Comparison of ENCODE assay signal across 15 cellular contexts in genomic region chr11:57432017-57432590, GRCh38. TPM values are rescaled to one million over a fixed set of nuclear protein-coding genes. Genes with fewer than 3 reads are reported as not detected.
DNase-seq lines count a peak whose midpoint lies in the region; ATAC-seq, FAIRE-seq and TF ChIP-seq lines count a peak whose summit lies in the region.
"Had no signal": no experiment of that assay in that cellular context is flagged by ENCODE, and none has a peak within 500 bp of the region (broad histone marks: within the 10 kb centered on the region; RNA-seq: fewer than 3 reads in every experiment).

No MANE protein-coding gene starts in this region.

- no peak for TF ChIP-seq RAD21 in HepG2 (CRISPR knock-in tag; IDR thresholded peaks at IDR 0.05)

- FAIRE-seq in HepG2 (lab: Jason Lieb, UNC): no peak

- no peaks in the 10 kb centered on the region for H3K36me3 ChIP-seq in left ventricle myocardium inferior
- no peaks in the 10 kb centered on the region for H3K36me3 ChIP-seq in HepG2 (replicated peaks in 1 of 2; ENCODE audit: control insufficient read depth in 1 of 2, insufficient read depth in 2 of 2, low read length in 2 of 2)
- H3K36me3 ChIP-seq in upper lobe of right lung: no peaks in the 10 kb centered on the region
- no peaks in the 10 kb centered on the region for H3K36me3 ChIP-seq in body of pancreas (replicated peaks in 1 of 2; ENCODE audit: insufficient read depth in 1 of 2, low read depth in 2 of 2)
- H3K36me3 ChIP-seq: ascending aorta, MG63, transverse colon had no signal

- ATAC-seq in HepG2: no peak
- peak; percentile 40 for ATAC-seq in upper lobe of right lung
- no peak for ATAC-seq in GM19467 (IDR thresholded peaks at IDR 0.05; ENCODE audit: unreplicated experiment)
- no peak for ATAC-seq in body of pancreas

- H3K79me2 ChIP-seq in HepG2 (ENCODE audit: insufficient read depth, low read length): no peaks in the 10 kb centered on the region
- H3K79me2 ChIP-seq: parathyroid adenoma had no signal

- H3K27ac ChIP-seq in left ventricle myocardium inferior (replicated peaks) (no peak overlapping the region), RWPE1 (0 out of 2 replicates have a peak overlapping the region, but pooled peaks have one; percentile 17), HepG2 (ENCODE audit: extremely low read length, insufficient read depth, low read length) (no peak overlapping the region), upper lobe of right lung (peak overlapping the region; percentile 61), body of pancreas (peak overlapping the region in 1 of 4 donors; percentile 33)
- H3K27ac ChIP-seq: ascending aorta, parathyroid adenoma had no signal

- CTCF ChIA-PET in RWPE1 (lab: Yijun Ruan, JAX) (interaction anchor here (0.6 kb wide), 1 partner anchor 158 kb away, joined by 7 read pairs; no protein-coding TSS in a partner anchor), HepG2 (lab: Yijun Ruan, JAX; ENCODE audit: low intra/inter-chr PET ratio, low total read pairs) (no interaction called here)

- no peaks in the 10 kb centered on the region for H3K27me3 ChIP-seq in left ventricle myocardium inferior (ENCODE audit: low read depth)
- H3K27me3 ChIP-seq in HepG2 (ENCODE audit: control insufficient read depth in 1 of 2, insufficient read depth in 2 of 2, low read length in 2 of 2): peaks cover 0 to 2% of the 10 kb centered on the region in 2 experiments; a peak in 1 of 5 replicates
- no peaks in the 10 kb centered on the region for H3K27me3 ChIP-seq in upper lobe of right lung
- H3K27me3 ChIP-seq in body of pancreas: no peaks in the 10 kb centered on the region
- H3K27me3 ChIP-seq: ascending aorta, MG63, transverse colon had no signal

- H4K20me1 ChIP-seq in HepG2 (ENCODE audit: insufficient read depth, low read length): no peaks in the 10 kb centered on the region

- in situ Hi-C loops in HepG2 (cut with HindIII; ENCODE audit: extremely low pct_ligation_motif_present, low pct_unique_long_range_greater_than_20kb): no loop called here

- H3K4me3 ChIP-seq in left ventricle myocardium inferior: no peak overlapping the region
- no peak overlapping the region for H3K4me3 ChIP-seq in HepG2 (replicated peaks in 1 of 3; ENCODE audit: insufficient read depth in 1 of 3, low read depth in 2 of 3, low read length in 3 of 3)
- no peak overlapping the region for H3K4me3 ChIP-seq in upper lobe of right lung
- no peak overlapping the region for H3K4me3 ChIP-seq in body of pancreas
- H3K4me3 ChIP-seq: ascending aorta, MG63, transverse colon had no signal

- intact Hi-C loops in cardiac septum (cut with DNase I) (no loop called here), left ventricle myocardium inferior (cut with micrococcal nuclease) (no loop called here), HepG2 (cut with micrococcal nuclease; ENCODE audit: unreplicated experiment) (no loop called here), upper lobe of right lung (cut with DNase I) (no loop called here), body of pancreas (cut with DNase I) (no loop called here)

- BruUV-seq in HepG2 (replicated peaks; lab: Mats Ljungman, UMichigan): no TSS peak

- WGBS in HepG2 (ENCODE audit: low lambda C conversion rate): 32% methylated on average over 6 of the region's 7 CpGs
- WGBS in body of pancreas, 2 donors: 62 to 69% methylated on average over 5 to 7 of the region's 7 CpGs

- H3K4me2 ChIP-seq in HepG2 (ENCODE audit: low read depth, low read length): peak overlapping the region; percentile 32; the same call in 1 of the 2 replicates

- no peak for TF ChIP-seq EP300 in HepG2 (IDR thresholded peaks at IDR 0.05; ENCODE audit: low read depth in 2 of 2, low read length in 2 of 2)
- TF ChIP-seq EP300 in HepG2 (CRISPR knock-in tag; IDR thresholded peaks at IDR 0.05; ENCODE audit: borderline replicate concordance): no peak

- DNase-seq in cardiac septum (ENCODE audit: low spot score) (peak; percentile 46), left ventricle myocardium inferior (no peak), RWPE1 (ENCODE audit: low spot score) (no peak), HepG2 (ENCODE audit: low spot score) (no peak), upper lobe of right lung (no peak), NCI-H345 (lab: John Stamatoyannopoulos, UW) (no peak), body of pancreas (no peak)
- DNase-seq: DMS153, mesendoderm, SW 1271, transverse colon had no signal

- no peak overlapping the region for H2AFZ ChIP-seq in HepG2 (ENCODE audit: low read length)
- H2AFZ ChIP-seq: parathyroid adenoma had no signal

- POLR2A ChIA-PET in RWPE1 (lab: Yijun Ruan, JAX; ENCODE audit: low non-redundant PET) (no interaction called here), HepG2 (lab: Yijun Ruan, JAX) (no interaction called here)

- TF ChIP-seq POLR2A in HepG2 (IDR thresholded peaks at IDR 0.05; ENCODE audit: insufficient read depth in 1 of 2, low read depth in 2 of 2, low read length in 2 of 2) (no peak), body of pancreas (IDR thresholded peaks at IDR 0.05) (no peak)

- TF ChIP-seq CTCF in left ventricle myocardium inferior (IDR thresholded peaks at IDR 0.05; ENCODE audit: borderline replicate concordance) (no peak), RWPE1 (conservative IDR thresholded peaks at IDR 0.05; ENCODE audit: low read depth) (no peak), HepG2 (CRISPR knock-in tag; IDR thresholded peaks at IDR 0.05) (no peak), upper lobe of right lung (IDR thresholded peaks at IDR 0.05) (no peak), body of pancreas (IDR thresholded peaks at IDR 0.05) (no peak)

- peaks cover 34% of the 10 kb centered on the region for H3K4me1 ChIP-seq in left ventricle myocardium inferior
- H3K4me1 ChIP-seq in HepG2 (ENCODE audit: insufficient read depth, low read length): peaks cover 65% of the 10 kb centered on the region
- H3K4me1 ChIP-seq in upper lobe of right lung: peaks cover 40% of the 10 kb centered on the region
- H3K4me1 ChIP-seq in body of pancreas: peaks cover 33% of the 10 kb centered on the region
- H3K4me1 ChIP-seq: parathyroid adenoma had no signal

- no peak overlapping the region for H3K9ac ChIP-seq in HepG2 (ENCODE audit: insufficient read depth, low read depth, low read length)
- H3K9ac ChIP-seq: parathyroid adenoma had no signal

- H3K9me3 ChIP-seq in left ventricle myocardium inferior (replicated peaks) (no peaks in the 10 kb centered on the region), HepG2 (ENCODE audit: low read length) (no peaks in the 10 kb centered on the region), upper lobe of right lung (no peaks in the 10 kb centered on the region), body of pancreas (no peaks in the 10 kb centered on the region)
- H3K9me3 ChIP-seq: ascending aorta, MG63, transverse colon had no signal

RNA-seq across cellular contexts. Expression of gene SLC43A3, which starts 5.2 kb away (rescaled TPM):
- total RNA-seq in cardiac septum (26.7 TPM), left ventricle myocardium inferior (21.0 TPM), HepG2 (2016; rRNA removed; fragmentation: Illumina TruSeq; extraction: Trizol) (not detected in 2 replicates), upper lobe of right lung (117 TPM), body of pancreas (10 to 100 TPM; 23.1 to 30.0 TPM)
- total RNA-seq in HepG2 (2016; cell fraction: cytosol; rRNA removed; fragmentation: Illumina TruSeq; extraction: Trizol; ENCODE audit: low read depth): not detected in 2 replicates
- total RNA-seq in HepG2 (2016; cell fraction: insoluble cytoplasmic fraction; rRNA removed; fragmentation: Illumina TruSeq; extraction: Trizol): not detected in 2 replicates
- not detected in 2 replicates for total RNA-seq in HepG2 (2016; cell fraction: membrane; rRNA removed; fragmentation: Illumina TruSeq; extraction: Trizol)
- 0.31 TPM in 1 of 2 replicates, not detected in the other for total RNA-seq in HepG2 (2016; cell fraction: nucleus; rRNA removed; fragmentation: Illumina TruSeq; extraction: Trizol)
- 2.6 and 4.2 TPM in 2 replicates for polyA plus RNA-seq in HepG2 (2011; rRNA removed)
- 1.4 and 3.7 TPM in 2 replicates for polyA plus RNA-seq in HepG2 (2011; cell fraction: cytosol; rRNA removed)
- polyA plus RNA-seq in HepG2 (2011; cell fraction: nucleus; rRNA removed): 3.4 and 4.2 TPM in 2 replicates
- 1.4 and 2.2 TPM in 2 replicates for polyA plus RNA-seq in HepG2 (2012)
- polyA plus RNA-seq in HepG2 (2016; cell fraction: cytosol; fragmentation: Illumina TruSeq; extraction: Trizol; ENCODE audit: low read depth): not detected in 2 replicates
- polyA plus RNA-seq in HepG2 (2016; cell fraction: insoluble cytoplasmic fraction; fragmentation: Illumina TruSeq; extraction: Trizol; ENCODE audit: low read depth): not detected in 2 replicates
- polyA plus RNA-seq in HepG2 (2016; cell fraction: membrane; fragmentation: Illumina TruSeq; extraction: Trizol; ENCODE audit: low read depth): not detected in 2 replicates
- not detected in 2 replicates for polyA plus RNA-seq in HepG2 (2016; cell fraction: nucleus; fragmentation: Illumina TruSeq; extraction: Trizol; ENCODE audit: insufficient read depth, low read depth)
- 1.7 and 3.0 TPM in 2 replicates for polyA minus RNA-seq in HepG2 (2011; rRNA and poly(A)+ RNA removed; ENCODE audit: low replicate concordance)
- polyA minus RNA-seq in HepG2 (2011; cell fraction: cytosol; rRNA and poly(A)+ RNA removed): 2.6 TPM in 1 of 2 replicates, not detected in the other
- polyA minus RNA-seq in HepG2 (2011; cell fraction: nucleus; rRNA and poly(A)+ RNA removed): 1.4 and 2.9 TPM in 2 replicates

RNA-seq across cellular contexts. Expression of gene RTN4RL2, which starts 28.2 kb away (rescaled TPM):
- 0.73 TPM for total RNA-seq in cardiac septum
- 1.3 TPM for total RNA-seq in left ventricle myocardium inferior
- 0.45 and 1.3 TPM in 2 replicates for total RNA-seq in HepG2 (2016; rRNA removed; fragmentation: Illumina TruSeq; extraction: Trizol)
- total RNA-seq in HepG2 (2016; cell fraction: cytosol; rRNA removed; fragmentation: Illumina TruSeq; extraction: Trizol; ENCODE audit: low read depth): 0.71 and 0.79 TPM in 2 replicates
- 0.42 and 0.91 TPM in 2 replicates for total RNA-seq in HepG2 (2016; cell fraction: insoluble cytoplasmic fraction; rRNA removed; fragmentation: Illumina TruSeq; extraction: Trizol)
- 1.1 and 1.2 TPM in 2 replicates for total RNA-seq in HepG2 (2016; cell fraction: membrane; rRNA removed; fragmentation: Illumina TruSeq; extraction: Trizol)
- total RNA-seq in HepG2 (2016; cell fraction: nucleus; rRNA removed; fragmentation: Illumina TruSeq; extraction: Trizol): 1.8 and 2.1 TPM in 2 replicates
- polyA plus RNA-seq in HepG2 (2011; rRNA removed): 4.3 and 8.4 TPM in 2 replicates
- 3.6 and 3.9 TPM in 2 replicates for polyA plus RNA-seq in HepG2 (2011; cell fraction: cytosol; rRNA removed)
- 10.4 and 14.9 TPM in 2 replicates for polyA plus RNA-seq in HepG2 (2011; cell fraction: nucleus; rRNA removed)
- polyA plus RNA-seq in HepG2 (2012): 14.7 and 15.9 TPM in 2 replicates
- polyA plus RNA-seq in HepG2 (2016; cell fraction: cytosol; fragmentation: Illumina TruSeq; extraction: Trizol; ENCODE audit: low read depth): 1.8 and 2.1 TPM in 2 replicates
- 1.9 and 2.5 TPM in 2 replicates for polyA plus RNA-seq in HepG2 (2016; cell fraction: insoluble cytoplasmic fraction; fragmentation: Illumina TruSeq; extraction: Trizol; ENCODE audit: low read depth)
- 2.8 and 3.5 TPM in 2 replicates for polyA plus RNA-seq in HepG2 (2016; cell fraction: membrane; fragmentation: Illumina TruSeq; extraction: Trizol; ENCODE audit: low read depth)
- polyA plus RNA-seq in HepG2 (2016; cell fraction: nucleus; fragmentation: Illumina TruSeq; extraction: Trizol; ENCODE audit: insufficient read depth, low read depth): 5.0 and 7.0 TPM in 2 replicates
- polyA minus RNA-seq in HepG2 (2011; rRNA and poly(A)+ RNA removed; ENCODE audit: low replicate concordance): 0.72 and 4.8 TPM in 2 replicates
- 4.1 and 11.0 TPM in 2 replicates for polyA minus RNA-seq in HepG2 (2011; cell fraction: cytosol; rRNA and poly(A)+ RNA removed)
- 2.3 and 3.7 TPM in 2 replicates for polyA minus RNA-seq in HepG2 (2011; cell fraction: nucleus; rRNA and poly(A)+ RNA removed)
- total RNA-seq in upper lobe of right lung: 3.2 TPM
- total RNA-seq in body of pancreas: 1 to 10 TPM in 1 of 2 donors, under 1 TPM in 1; 0.99 to 3.4 TPM

RNA-seq across cellular contexts. Expression of gene PRG2, which starts 41.7 kb away (rescaled TPM):
- total RNA-seq in cardiac septum (not detected), left ventricle myocardium inferior (not detected), HepG2 (2016; rRNA removed; fragmentation: Illumina TruSeq; extraction: Trizol) (not detected in 2 replicates), upper lobe of right lung (not detected), body of pancreas (not detected)
- total RNA-seq in HepG2 (2016; cell fraction: cytosol; rRNA removed; fragmentation: Illumina TruSeq; extraction: Trizol; ENCODE audit: low read depth): not detected in 2 replicates
- not detected in 2 replicates for total RNA-seq in HepG2 (2016; cell fraction: insoluble cytoplasmic fraction; rRNA removed; fragmentation: Illumina TruSeq; extraction: Trizol)
- total RNA-seq in HepG2 (2016; cell fraction: membrane; rRNA removed; fragmentation: Illumina TruSeq; extraction: Trizol): not detected in 2 replicates
- not detected in 2 replicates for total RNA-seq in HepG2 (2016; cell fraction: nucleus; rRNA removed; fragmentation: Illumina TruSeq; extraction: Trizol)
- polyA plus RNA-seq in HepG2 (2011; rRNA removed): not detected in 2 replicates
- polyA plus RNA-seq in HepG2 (2011; cell fraction: cytosol; rRNA removed): 0.05 TPM in 1 of 2 replicates, not detected in the other
- polyA plus RNA-seq in HepG2 (2011; cell fraction: nucleus; rRNA removed): not detected in 2 replicates
- not detected in 2 replicates for polyA plus RNA-seq in HepG2 (2012)
- polyA plus RNA-seq in HepG2 (2016; cell fraction: cytosol; fragmentation: Illumina TruSeq; extraction: Trizol; ENCODE audit: low read depth): not detected in 2 replicates
- polyA plus RNA-seq in HepG2 (2016; cell fraction: insoluble cytoplasmic fraction; fragmentation: Illumina TruSeq; extraction: Trizol; ENCODE audit: low read depth): not detected in 2 replicates
- not detected in 2 replicates for polyA plus RNA-seq in HepG2 (2016; cell fraction: membrane; fragmentation: Illumina TruSeq; extraction: Trizol; ENCODE audit: low read depth)
- not detected in 2 replicates for polyA plus RNA-seq in HepG2 (2016; cell fraction: nucleus; fragmentation: Illumina TruSeq; extraction: Trizol; ENCODE audit: insufficient read depth, low read depth)
- polyA minus RNA-seq in HepG2 (2011; rRNA and poly(A)+ RNA removed; ENCODE audit: low replicate concordance): not detected in 2 replicates
- not detected in 2 replicates for polyA minus RNA-seq in HepG2 (2011; cell fraction: cytosol; rRNA and poly(A)+ RNA removed)
- not detected in 2 replicates for polyA minus RNA-seq in HepG2 (2011; cell fraction: nucleus; rRNA and poly(A)+ RNA removed)
- total RNA-seq: ascending aorta, transverse colon had no signal

RNA-seq across cellular contexts. Expression of gene PRG3, which starts 51.2 kb away (rescaled TPM):
- not detected for total RNA-seq in cardiac septum
- total RNA-seq in left ventricle myocardium inferior: not detected
- not detected in 2 replicates for total RNA-seq in HepG2 (2016; rRNA removed; fragmentation: Illumina TruSeq; extraction: Trizol)
- total RNA-seq in HepG2 (2016; cell fraction: cytosol; rRNA removed; fragmentation: Illumina TruSeq; extraction: Trizol; ENCODE audit: low read depth): not detected in 2 replicates
- not detected in 2 replicates for total RNA-seq in HepG2 (2016; cell fraction: insoluble cytoplasmic fraction; rRNA removed; fragmentation: Illumina TruSeq; extraction: Trizol)
- total RNA-seq in HepG2 (2016; cell fraction: membrane; rRNA removed; fragmentation: Illumina TruSeq; extraction: Trizol): not detected in 2 replicates
- total RNA-seq in HepG2 (2016; cell fraction: nucleus; rRNA removed; fragmentation: Illumina TruSeq; extraction: Trizol): not detected in 2 replicates
- not detected in 2 replicates for polyA plus RNA-seq in HepG2 (2011; rRNA removed)
- polyA plus RNA-seq in HepG2 (2011; cell fraction: cytosol; rRNA removed): not detected in 2 replicates
- polyA plus RNA-seq in HepG2 (2011; cell fraction: nucleus; rRNA removed): not detected in 2 replicates
- not detected in 2 replicates for polyA plus RNA-seq in HepG2 (2012)
- not detected in 2 replicates for polyA plus RNA-seq in HepG2 (2016; cell fraction: cytosol; fragmentation: Illumina TruSeq; extraction: Trizol; ENCODE audit: low read depth)
- polyA plus RNA-seq in HepG2 (2016; cell fraction: insoluble cytoplasmic fraction; fragmentation: Illumina TruSeq; extraction: Trizol; ENCODE audit: low read depth): not detected in 2 replicates
- not detected in 2 replicates for polyA plus RNA-seq in HepG2 (2016; cell fraction: membrane; fragmentation: Illumina TruSeq; extraction: Trizol; ENCODE audit: low read depth)
- not detected in 2 replicates for polyA plus RNA-seq in HepG2 (2016; cell fraction: nucleus; fragmentation: Illumina TruSeq; extraction: Trizol; ENCODE audit: insufficient read depth, low read depth)
- polyA minus RNA-seq in HepG2 (2011; rRNA and poly(A)+ RNA removed; ENCODE audit: low replicate concordance): not detected in 2 replicates
- polyA minus RNA-seq in HepG2 (2011; cell fraction: cytosol; rRNA and poly(A)+ RNA removed): not detected in 2 replicates
- not detected in 2 replicates for polyA minus RNA-seq in HepG2 (2011; cell fraction: nucleus; rRNA and poly(A)+ RNA removed)
- total RNA-seq in upper lobe of right lung: not detected
- not detected for total RNA-seq in body of pancreas
- total RNA-seq: ascending aorta, transverse colon had no signal

Comparison
In these comparisons a context has a peak if more than half of its experiments do, and no peak if none do; other contexts are left out.
1. H3K27ac ChIP-seq: peak in RWPE1 (single experiment) and upper lobe of right lung (single experiment); none in left ventricle myocardium inferior (single experiment) and HepG2 (single experiment).
2. RNA of gene SLC43A3, which starts 5.2 kb away (total RNA-seq): 117 TPM in upper lobe of right lung (single experiment), 23.1 to 30.0 TPM in body of pancreas, 26.7 TPM in cardiac septum (single experiment) and 21.0 TPM in left ventricle myocardium inferior (single experiment); 0.31 TPM in HepG2; every median in the first group is over 10 times any median in the second.